Comparison of ENCODE assay signal across 19 cellular contexts in the genomic region with DNA sequence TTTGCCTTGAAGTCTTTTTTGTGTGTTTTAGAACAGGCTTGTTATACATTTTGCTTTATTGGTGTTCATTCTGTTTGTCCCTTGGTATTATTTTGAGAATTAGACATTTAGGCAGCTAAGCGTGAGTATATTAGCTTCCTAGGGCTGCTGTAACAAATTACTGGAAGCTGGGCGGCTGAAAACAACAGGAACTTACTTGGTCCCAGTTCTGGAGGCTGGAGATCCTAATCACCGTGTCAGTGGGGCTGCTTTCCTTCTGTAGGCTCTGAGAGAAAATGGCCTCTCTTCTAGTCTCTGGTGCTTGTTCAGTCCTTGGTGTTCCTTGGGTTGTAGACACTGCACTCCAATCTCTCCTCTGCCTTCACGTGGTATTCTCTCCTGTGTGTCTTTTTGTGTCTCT.
A peak's percentile ranks its signal among the peaks of the same experiment; 100 is the strongest.
DNase-seq lines count a peak whose midpoint lies in the region; ATAC-seq and TF ChIP-seq lines count a peak whose summit lies in the region.
"Had no signal": no experiment of that assay in that cellular context is flagged by ENCODE, and none has a peak within 500 bp of the region (broad histone marks: within the 10 kb centered on the region; RNA-seq: fewer than 3 reads in every experiment).

No MANE protein-coding gene starts in this region.

- H3K4me3 ChIP-seq in SK-N-SH (ENCODE audit: low read depth in 2 of 2, low read length in 1 of 2), result no peak overlapping the region
- H3K4me3 ChIP-seq: SJCRH30, tibial artery had no signal

- H3F3A ChIP-seq in SK-N-SH (replicated peaks; ENCODE audit: insufficient read depth), result peaks cover 4% of the 10 kb centered on the region

- H3K79me2 ChIP-seq in SK-N-SH (ENCODE audit: insufficient read depth), result peaks cover 7% of the 10 kb centered on the region; the same call in 1 of the 2 replicates

- peak overlapping the region; percentile 36 for H3K27ac Mint-ChIP-seq in CD4-positive, alpha-beta T cell
- H3K27ac Mint-ChIP-seq in nephron progenitor cell, result peak overlapping the region; percentile 6
- H3K27ac Mint-ChIP-seq: endodermal cell; stimulated activated naive B cell treated with anti-CD40 and anti-IgM and Interleukin-4, amounts not matched to agents 10 μg/mL and 1 μg/mL and 100 μg/mL, for 72 hours had no signal

- H3K27ac ChIP-seq in CD4-positive, alpha-beta T cell (ENCODE audit: low read depth, low read length), result no peak overlapping the region
- peak overlapping the region in 1 of 2 experiments; percentile 80; a peak in 2 of 4 replicates for H3K27ac ChIP-seq in SK-N-SH (ENCODE audit: low read depth in 2 of 2, low read length in 1 of 2)
- H3K27ac ChIP-seq: SJCRH30, tibial artery had no signal

- no peak for TF ChIP-seq CTCF in CD4-positive, alpha-beta T cell (IDR thresholded peaks at IDR 0.05)
- TF ChIP-seq CTCF in SK-N-SH (IDR thresholded peaks at IDR 0.05), result no peak
- TF ChIP-seq CTCF in nephron progenitor cell (IDR thresholded peaks at IDR 0.05), result no peak

- no peaks in the 10 kb centered on the region for H4K20me1 ChIP-seq in SK-N-SH (ENCODE audit: insufficient read depth)

- no peak for DNase-seq in CD4-positive, alpha-beta T cell
- DNase-seq in SK-N-SH (peak; percentile 45), dermis blood vessel endothelial cell (peak; percentile 35), nephron progenitor cell (no peak), NCI-H2107 treated with DMSO at 0.1 percent for 48 hours (lab: John Stamatoyannopoulos, UW; ENCODE audit: unreplicated experiment) (no peak), NCI-H2029 treated with DMSO at 0.1 percent for 48 hours (lab: John Stamatoyannopoulos, UW) (no peak), NCI-H1092 (lab: John Stamatoyannopoulos, UW) (no peak)
- DNase-seq: activated CD4-positive, CD25-positive, alpha-beta regulatory T cell treated with anti-CD3 and anti-CD28 coated beads, Interleukin-2, amount 50 U/mL, for 72 hours; activated effector memory CD4-positive, alpha-beta T cell treated with anti-CD3 and anti-CD28 coated beads, Interleukin-2, amount 50 U/mL, for 16 hours; amygdala; endodermal cell; islet precursor cell; NCI-H1436; SJCRH30; stimulated activated naive B cell treated with anti-CD40 and anti-IgM and Interleukin-4, amounts not matched to agents 10 μg/mL and 1 μg/mL and 100 μg/mL, for 72 hours; tibial artery had no signal

- H3K9me2 ChIP-seq in SK-N-SH, result no peaks in the 10 kb centered on the region

- H3K27me3 ChIP-seq in CD4-positive, alpha-beta T cell (ENCODE audit: control insufficient read depth, insufficient read depth, low read length), result no peaks in the 10 kb centered on the region
- H3K27me3 ChIP-seq in SK-N-SH (ENCODE audit: insufficient read depth), result no peaks in the 10 kb centered on the region
- H3K27me3 ChIP-seq: SJCRH30, tibial artery had no signal

- peaks cover 19% of the 10 kb centered on the region for H3K4me1 Mint-ChIP-seq in CD4-positive, alpha-beta T cell (ENCODE audit: low read depth)
- peaks cover 29% of the 10 kb centered on the region for H3K4me1 Mint-ChIP-seq in nephron progenitor cell
- H3K4me1 Mint-ChIP-seq: endodermal cell had no signal

- H3K36me3 Mint-ChIP-seq in CD4-positive, alpha-beta T cell (ENCODE audit: low read depth), result peaks cover 74% of the 10 kb centered on the region
- H3K36me3 Mint-ChIP-seq in nephron progenitor cell (ENCODE audit: low read depth), result peaks cover 53% of the 10 kb centered on the region

- WGBS in SK-N-SH (ENCODE audit: low lambda C conversion rate), result 76% methylated on average over 4 of the region's 4 CpGs

- H3K36me3 ChIP-seq in SK-N-SH (replicated peaks in 1 of 2; ENCODE audit: control insufficient read depth in 1 of 2, insufficient read depth in 2 of 2, low read length in 1 of 2), result peaks cover 13 to 31% of the 10 kb centered on the region in 2 experiments

- POLR2A ChIA-PET in CD4-positive, alpha-beta T cell (lab: Charles Lee), result no interaction called here
- POLR2A ChIA-PET in SK-N-SH (lab: Yijun Ruan, JAX), result no interaction called here

- no peak overlapping the region for H3K9ac ChIP-seq in SK-N-SH

- peaks cover 6 to 13% of the 10 kb centered on the region in 2 experiments; a peak in 2 of 4 replicates for H3K4me1 ChIP-seq in SK-N-SH (ENCODE audit: control insufficient read depth in 1 of 2, insufficient read depth in 2 of 2, low read depth in 1 of 2, low read length in 1 of 2)

- no peak overlapping the region for H3K4me2 ChIP-seq in SK-N-SH

- ATAC-seq in CD4-positive, alpha-beta T cell (ENCODE audit: poor library complexity), result no peak
- no peak for ATAC-seq in GM21447 (IDR thresholded peaks at IDR 0.05; ENCODE audit: unreplicated experiment)
- ATAC-seq: HCT116; HepG2; stimulated activated naive B cell treated with anti-CD40 and anti-IgM and Interleukin-4, amounts not matched to agents 10 μg/mL and 1 μg/mL and 100 μg/mL, for 72 hours had no signal

- intact Hi-C loops in CD4-positive, alpha-beta T cell (cut with DNase I, micrococcal nuclease), result loop anchor here in 1 of 2 experiments (5.0 kb wide), 1 partner anchor 65 kb away; no protein-coding TSS in a partner anchor

- no peak overlapping the region for H2AFZ ChIP-seq in SK-N-SH (ENCODE audit: low read depth)

- H3K9me3 Mint-ChIP-seq in CD4-positive, alpha-beta T cell, result no peaks in the 10 kb centered on the region
- H3K9me3 Mint-ChIP-seq in nephron progenitor cell, result no peaks in the 10 kb centered on the region
- H3K9me3 Mint-ChIP-seq: endodermal cell; stimulated activated naive B cell treated with anti-CD40 and anti-IgM and Interleukin-4, amounts not matched to agents 10 μg/mL and 1 μg/mL and 100 μg/mL, for 72 hours had no signal

- H3K4me3 Mint-ChIP-seq in CD4-positive, alpha-beta T cell, result no peak overlapping the region
- no peak overlapping the region for H3K4me3 Mint-ChIP-seq in nephron progenitor cell
- H3K4me3 Mint-ChIP-seq: endodermal cell; stimulated activated naive B cell treated with anti-CD40 and anti-IgM and Interleukin-4, amounts not matched to agents 10 μg/mL and 1 μg/mL and 100 μg/mL, for 72 hours had no signal

- no peak for TF ChIP-seq EP300 in SK-N-SH (IDR thresholded peaks at IDR 0.05; ENCODE audit: borderline replicate concordance in 1 of 2, low read depth in 1 of 2, low read length in 1 of 2)

- TF ChIP-seq RAD21 in SK-N-SH (IDR thresholded peaks at IDR 0.05; ENCODE audit: low read length), result peak; percentile 8; the same call in 1 of the 2 replicates

- H3K9me3 ChIP-seq in CD4-positive, alpha-beta T cell (ENCODE audit: control insufficient read depth, low read length), result no peaks in the 10 kb centered on the region
- H3K9me3 ChIP-seq in SK-N-SH, result no peaks in the 10 kb centered on the region
- H3K9me3 ChIP-seq: SJCRH30, tibial artery had no signal

- CTCF ChIA-PET in CD4-positive, alpha-beta T cell (lab: Charles Lee), result interaction anchor here (0.6 kb wide), 1 partner anchor 341 kb away, joined by 3 read pairs; no protein-coding TSS in a partner anchor
- CTCF ChIA-PET in SK-N-SH (lab: Yijun Ruan, JAX), result interaction anchor here (1.6 kb wide), 1 partner anchor 356 kb away, joined by 5 read pairs; no protein-coding TSS in a partner anchor

- H3K27me3 Mint-ChIP-seq in CD4-positive, alpha-beta T cell, result no peaks in the 10 kb centered on the region
- no peaks in the 10 kb centered on the region for H3K27me3 Mint-ChIP-seq in nephron progenitor cell (ENCODE audit: low read depth, poor library complexity)
- H3K27me3 Mint-ChIP-seq: stimulated activated naive B cell treated with anti-CD40 and anti-IgM and Interleukin-4, amounts not matched to agents 10 μg/mL and 1 μg/mL and 100 μg/mL, for 72 hours had no signal

TF ChIP-seq in SK-N-SH, 30 proteins besides CTCF, POLR2A, EP300 and RAD21:
- TF ChIP-seq GATA2 (CRISPR knock-in tag; IDR thresholded peaks at IDR 0.05) (peak; percentile 85), POLR2AphosphoS5 (IDR thresholded peaks at IDR 0.05; ENCODE audit: low read depth, low read length) (no peak), RCOR1 (IDR thresholded peaks at IDR 0.05; ENCODE audit: low read length) (0 out of 2 replicates have a peak, but pooled peaks have one; percentile 23)

Comparison
In these comparisons a context has a peak if more than half of its experiments do, and no peak if none do; other contexts are left out.
1. DNase-seq: peak in SK-N-SH (single experiment) and dermis blood vessel endothelial cell (single experiment); none in CD4-positive, alpha-beta T cell (0 of 10), nephron progenitor cell (single experiment), NCI-H2107 treated with DMSO at 0.1 percent for 48 hours (single experiment), NCI-H2029 treated with DMSO at 0.1 percent for 48 hours (single experiment) and NCI-H1092 (single experiment).